9 cellular contexts compared by ENCODE assay signal in genomic region chr10:63236113-63236935, GRCh38.
DNase-seq lines count a peak whose midpoint lies in the region; ATAC-seq and TF ChIP-seq lines count a peak whose summit lies in the region.
"Had no signal": no experiment of that assay in that cellular context is flagged by ENCODE, and none has a peak within 500 bp of the region (broad histone marks: within the 10 kb centered on the region; RNA-seq: fewer than 3 reads in every experiment).

No MANE protein-coding gene starts in this region.

- POLR2A ChIA-PET in activated B cell treated with CpG ODN at 0.5 μM for 24 hours (lab: Charles Lee), result interaction anchor here (0.6 to 2.4 kb wide), 7 partner anchors 8 to 32 kb away, joined by 3 to 28 read pairs (median 5); no protein-coding TSS in a partner anchor

- H3K27ac ChIP-seq in right atrium auricular region (peak overlapping the region; percentile 68 to 70), dorsolateral prefrontal cortex (peak overlapping the region in 25 of 59 donors; percentile 4 to 77 (median 32))

- H3K27ac Mint-ChIP-seq in activated B cell treated with CpG ODN at 0.5 μM for 24 hours, result peak overlapping the region; percentile 69

- peak; percentile 73 for ATAC-seq in GM21526 (IDR thresholded peaks at IDR 0.05; ENCODE audit: low FRiP score, unreplicated experiment)
- peak; percentile 88 for ATAC-seq in activated B cell treated with CpG ODN at 0.5 μM for 24 hours (ENCODE audit: low read depth)
- peak; percentile 90 for ATAC-seq in stimulated activated naive CD8-positive, alpha-beta T cell treated with anti-CD3 and anti-CD28 coated beads, Interleukin-15, Interleukin-2, amounts not matched to agents 100 U/mL and 50 U/mL, for 24 hours

- CTCF ChIA-PET in activated B cell treated with CpG ODN at 0.5 μM for 24 hours (lab: Charles Lee), result interaction anchor here (2.3 kb wide), 1 partner anchor 33 kb away, joined by 6 read pairs; no protein-coding TSS in a partner anchor

- TF ChIP-seq CTCF in activated B cell treated with CpG ODN at 0.5 μM for 24 hours (IDR thresholded peaks at IDR 0.05) (no peak), right atrium auricular region (IDR thresholded peaks at IDR 0.05) (no peak), dorsolateral prefrontal cortex (IDR thresholded peaks at IDR 0.05 in 54 of 56, conservative IDR thresholded peaks at IDR 0.05 in 2 of 56; ENCODE audit: low read depth in 1 of 56, partially characterized antibody in 56 of 56) (no peak)

- H3K4me1 ChIP-seq in right atrium auricular region, result peaks cover 0 to 45% of the 10 kb centered on the region in 2 donors

- intact Hi-C loops in activated B cell treated with CpG ODN at 0.5 μM for 24 hours (cut with micrococcal nuclease) (loop anchor here (1.0 to 2.0 kb wide), 3 partner anchors 8 to 33 kb away; no protein-coding TSS in a partner anchor), dorsolateral prefrontal cortex (cut with DNase I) (no loop called here)

- H3K9me3 ChIP-seq in right atrium auricular region, result no peaks in the 10 kb centered on the region

- no peaks in the 10 kb centered on the region for H3K36me3 ChIP-seq in right atrium auricular region

- H3K4me3 ChIP-seq in right atrium auricular region (no peak overlapping the region), dorsolateral prefrontal cortex (no peak overlapping the region)

- no peaks in the 10 kb centered on the region for H3K9me3 Mint-ChIP-seq in activated B cell treated with CpG ODN at 0.5 μM for 24 hours

- H3K36me3 Mint-ChIP-seq in activated B cell treated with CpG ODN at 0.5 μM for 24 hours (ENCODE audit: low read depth), result peaks cover 27% of the 10 kb centered on the region

- H3K4me3 Mint-ChIP-seq in activated B cell treated with CpG ODN at 0.5 μM for 24 hours, result no peak overlapping the region

- peaks cover 74% of the 10 kb centered on the region for H3K4me1 Mint-ChIP-seq in activated B cell treated with CpG ODN at 0.5 μM for 24 hours

- DNase-seq in GM03348 (ENCODE audit: low spot score) (peak; percentile 74), HT1080 (ENCODE audit: low read depth) (peak; percentile 95), activated B cell treated with CpG ODN at 0.5 μM for 24 hours (no peak), right atrium auricular region (ENCODE audit: low spot score) (no peak), NCI-H1417 (lab: John Stamatoyannopoulos, UW) (no peak), dorsolateral prefrontal cortex (no peak)
- DNase-seq in stimulated activated naive CD8-positive, alpha-beta T cell treated with anti-CD3 and anti-CD28 coated beads, Interleukin-15, Interleukin-2, amounts not matched to agents 100 U/mL and 50 U/mL, for 24 hours, result no peak

- no peaks in the 10 kb centered on the region for H3K27me3 ChIP-seq in right atrium auricular region
- no peaks in the 10 kb centered on the region for H3K27me3 ChIP-seq in dorsolateral prefrontal cortex

- H3K27me3 Mint-ChIP-seq in activated B cell treated with CpG ODN at 0.5 μM for 24 hours, result no peaks in the 10 kb centered on the region
- H3K27me3 Mint-ChIP-seq: brain had no signal

Comparison
In these comparisons a context has a peak if more than half of its experiments do, and no peak if none do; other contexts are left out.
1. DNase-seq: peak in GM03348 (single experiment) and HT1080 (single experiment); none in activated B cell treated with CpG ODN at 0.5 μM for 24 hours (single experiment), right atrium auricular region (single experiment), stimulated activated naive CD8-positive, alpha-beta T cell treated with anti-CD3 and anti-CD28 coated beads, Interleukin-15, Interleukin-2, amounts not matched to agents 100 U/mL and 50 U/mL, for 24 hours (single experiment), NCI-H1417 (0 of 3) and dorsolateral prefrontal cortex (0 of 10).
2. Peak in every context shown above with its lines, with median percentiles within 50 percentile points of each other: ATAC-seq.